Comparison of ENCODE assay signal across 1 cellular context in the genomic region with DNA sequence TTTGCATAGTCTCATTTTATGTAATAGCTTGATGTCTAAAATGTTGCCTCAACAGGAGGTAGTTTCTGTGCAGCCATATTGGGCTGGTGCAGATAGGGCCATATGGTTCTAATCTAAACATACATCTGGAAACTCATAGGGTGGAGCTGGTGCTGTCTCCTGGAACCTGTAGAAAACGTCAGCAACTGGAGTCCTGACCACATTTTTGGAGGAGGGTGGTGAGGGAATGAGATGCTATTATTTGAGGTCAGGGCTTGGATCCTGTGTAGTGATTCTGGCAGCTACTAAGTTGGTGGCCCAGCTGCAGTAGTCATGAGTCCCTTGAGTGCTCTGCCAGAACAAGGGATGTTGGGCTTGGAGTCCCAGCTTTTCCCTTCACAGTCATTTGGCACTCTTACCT.
TF ChIP-seq lines count a peak whose summit lies in the region.

No MANE protein-coding gene starts in this region.

TF ChIP-seq in HepG2, 621 proteins besides CTCF, POLR2A, EP300 and RAD21 (continued from another document):
- TF ChIP-seq, protein P1, sequence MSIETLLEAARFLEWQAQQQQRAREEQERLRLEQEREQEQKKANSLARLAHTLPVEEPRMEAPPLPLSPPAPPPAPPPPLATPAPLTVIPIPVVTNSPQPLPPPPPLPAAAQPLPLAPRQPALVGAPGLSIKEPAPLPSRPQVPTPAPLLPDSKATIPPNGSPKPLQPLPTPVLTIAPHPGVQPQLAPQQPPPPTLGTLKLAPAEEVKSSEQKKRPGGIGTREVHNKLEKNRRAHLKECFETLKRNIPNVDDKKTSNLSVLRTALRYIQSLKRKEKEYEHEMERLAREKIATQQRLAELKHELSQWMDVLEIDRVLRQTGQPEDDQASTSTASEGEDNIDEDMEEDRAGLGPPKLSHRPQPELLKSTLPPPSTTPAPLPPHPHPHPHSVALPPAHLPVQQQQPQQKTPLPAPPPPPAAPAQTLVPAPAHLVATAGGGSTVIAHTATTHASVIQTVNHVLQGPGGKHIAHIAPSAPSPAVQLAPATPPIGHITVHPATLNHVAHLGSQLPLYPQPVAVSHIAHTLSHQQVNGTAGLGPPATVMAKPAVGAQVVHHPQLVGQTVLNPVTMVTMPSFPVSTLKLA (IDR thresholded peaks at IDR 0.05) = no peak
- TF ChIP-seq, protein P2, sequence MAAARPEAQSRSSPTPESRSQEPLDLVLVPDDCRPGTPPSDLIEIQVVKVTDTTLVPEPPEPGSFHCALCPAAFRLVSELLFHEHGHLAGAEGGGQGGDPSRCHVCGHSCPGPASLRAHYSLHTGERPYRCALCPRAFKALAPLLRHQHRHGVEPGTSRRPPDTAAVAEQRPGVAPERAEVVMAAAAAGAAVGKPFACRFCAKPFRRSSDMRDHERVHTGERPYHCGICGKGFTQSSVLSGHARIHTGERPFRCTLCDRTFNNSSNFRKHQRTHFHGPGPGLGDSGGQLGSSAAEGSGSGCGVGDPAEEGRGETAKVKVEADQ (CRISPR knock-in tag; IDR thresholded peaks at IDR 0.05; ENCODE audit: borderline replicate concordance) = no peak
- TF ChIP-seq SRSF4 (IDR thresholded peaks at IDR 0.05; ENCODE audit: low read depth, low read length, poor library complexity, severe bottlenecking) = no peak
- TF ChIP-seq ZNF10 (CRISPR knock-in tag; IDR thresholded peaks at IDR 0.05; ENCODE audit: borderline replicate concordance, low read depth) = no peak
- no peak for TF ChIP-seq SMAD9 (CRISPR knock-in tag; IDR thresholded peaks at IDR 0.05)
- no peak for TF ChIP-seq ZSCAN30 (CRISPR knock-in tag; IDR thresholded peaks at IDR 0.05)
- TF ChIP-seq ZNF138 (CRISPR knock-in tag; IDR thresholded peaks at IDR 0.05; ENCODE audit: low read depth) = no peak
- no peak for TF ChIP-seq RBFOX2 (IDR thresholded peaks at IDR 0.05; ENCODE audit: low read depth, low read length)
- TF ChIP-seq MLLT10 (CRISPR knock-in tag; IDR thresholded peaks at IDR 0.05) = no peak
- TF ChIP-seq ZFP1 (CRISPR knock-in tag; IDR thresholded peaks at IDR 0.05) = no peak
- TF ChIP-seq RARA (CRISPR knock-in tag; IDR thresholded peaks at IDR 0.05) = no peak
- TF ChIP-seq ZSCAN12 (CRISPR knock-in tag; IDR thresholded peaks at IDR 0.05) = no peak
- TF ChIP-seq, protein P3, sequence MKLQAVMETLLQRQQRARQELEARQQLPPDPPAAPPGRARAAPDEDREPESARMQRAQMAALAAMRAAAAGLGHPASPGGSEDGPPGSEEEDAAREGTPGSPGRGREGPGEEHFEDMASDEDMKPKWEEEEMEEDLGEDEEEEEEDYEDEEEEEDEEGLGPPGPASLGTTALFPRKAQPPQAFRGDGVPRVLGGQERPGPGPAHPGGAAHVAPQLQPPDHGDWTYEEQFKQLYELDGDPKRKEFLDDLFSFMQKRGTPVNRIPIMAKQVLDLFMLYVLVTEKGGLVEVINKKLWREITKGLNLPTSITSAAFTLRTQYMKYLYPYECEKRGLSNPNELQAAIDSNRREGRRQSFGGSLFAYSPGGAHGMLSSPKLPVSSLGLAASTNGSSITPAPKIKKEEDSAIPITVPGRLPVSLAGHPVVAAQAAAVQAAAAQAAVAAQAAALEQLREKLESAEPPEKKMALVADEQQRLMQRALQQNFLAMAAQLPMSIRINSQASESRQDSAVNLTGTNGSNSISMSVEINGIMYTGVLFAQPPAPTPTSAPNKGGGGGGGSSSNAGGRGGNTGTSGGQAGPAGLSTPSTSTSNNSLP (IDR thresholded peaks at IDR 0.05; ENCODE audit: low read depth, low read length) = no peak
- no peak for TF ChIP-seq U2AF2 (IDR thresholded peaks at IDR 0.05; ENCODE audit: low read depth, low read length)
